Comparison of ENCODE assay signal across 15 cellular contexts in genomic region chr7:140058517-140058916, GRCh38. TPM values are rescaled to one million over a fixed set of nuclear protein-coding genes. Genes with fewer than 3 reads are reported as not detected.
A peak's percentile ranks its signal among the peaks of the same experiment; 100 is the strongest.
DNase-seq lines count a peak whose midpoint lies in the region; ATAC-seq and TF ChIP-seq lines count a peak whose summit lies in the region.
"Had no signal": no experiment of that assay in that cellular context is flagged by ENCODE, and none has a peak within 500 bp of the region (broad histone marks: within the 10 kb centered on the region; RNA-seq: fewer than 3 reads in every experiment).

No MANE protein-coding gene starts in this region.

- no peak overlapping the region for H2AFZ ChIP-seq in IMR-90 (replicated peaks; ENCODE audit: low read length, poor library complexity)

- H4K20me1 ChIP-seq in IMR-90 (ENCODE audit: insufficient read depth, low read length), result peaks cover 8% of the 10 kb centered on the region; the same call in 1 of the 2 replicates

- no peak overlapping the region for H3K23ac ChIP-seq in IMR-90 (ENCODE audit: low read depth, low read length)

- ATAC-seq in IMR-90 (ENCODE audit: low read depth), result no peak
- ATAC-seq in thoracic aorta (ENCODE audit: insufficient number of reproducible peaks, low FRiP score, low read depth), result no peak
- no peak for ATAC-seq in HG03196 (IDR thresholded peaks at IDR 0.05; ENCODE audit: unreplicated experiment)

- no peak overlapping the region for H2BK20ac ChIP-seq in IMR-90 (ENCODE audit: low read depth, low read length)

- TF ChIP-seq CTCF in IMR-90 (conservative IDR thresholded peaks at IDR 0.05; ENCODE audit: low read depth, low read length) (no peak), thoracic aorta (IDR thresholded peaks at IDR 0.05) (no peak), tibial nerve (IDR thresholded peaks at IDR 0.05) (no peak)

- in situ Hi-C loops in IMR-90 (cut with MboI; ENCODE audit: low sequenced_read_pairs), result no loop called here

- H3K79me1 ChIP-seq in IMR-90 (ENCODE audit: low read depth in 1 of 2, low read length in 2 of 2), result peaks cover 27 to 72% of the 10 kb centered on the region in 2 experiments; a peak in 3 of 4 replicates

- no peak overlapping the region for H2AK9ac ChIP-seq in IMR-90 (replicated peaks; ENCODE audit: low read depth, low read length, poor library complexity)

- H3K27ac ChIP-seq in IMR-90 (ENCODE audit: insufficient read depth, low read length) (no peak overlapping the region), thoracic aorta (peak overlapping the region; percentile 23 to 88), tibial nerve (no peak overlapping the region)
- H3K27ac ChIP-seq: C4-2B, testis had no signal

- H3K9me3 ChIP-seq in IMR-90 (ENCODE audit: control insufficient read depth, insufficient read depth, low read length) (no peaks in the 10 kb centered on the region), thoracic aorta (no peaks in the 10 kb centered on the region), tibial nerve (no peaks in the 10 kb centered on the region)
- H3K9me3 ChIP-seq: testis had no signal

- no peak overlapping the region for H3K4ac ChIP-seq in IMR-90 (ENCODE audit: low read depth, low read length)

- H3K9me3 Mint-ChIP-seq in activated naive CD4-positive, alpha-beta T cell treated with anti-CD3 and anti-CD28 coated beads, Interleukin-2, amount 50 U/mL, for 24 hours, result no peaks in the 10 kb centered on the region
- no peaks in the 10 kb centered on the region for H3K9me3 Mint-ChIP-seq in activated T-helper 1 cell treated with anti-CD3 and anti-CD28 coated beads, Interleukin-12 subunit alpha, Interleukin-12 subunit beta, Interleukin-2, Interleukin-4 antibody, amounts not matched to agents 30 ng/mL and 10 ng/mL and 1 ng/mL, durations not matched to agents 14 hours and 24 hours and 36 hours
- H3K9me3 Mint-ChIP-seq: activated T-helper 2 cell treated with anti-CD3 and anti-CD28 coated beads, Interferon-gamma antibody, Interleukin-2, Interleukin-4, amounts not matched to agents 10 μg/mL and 5 μg/mL and 100 μg/mL, durations not matched to agents 14 hours and 24 hours and 36 hours had no signal

- TF ChIP-seq EP300 in tibial nerve (IDR thresholded peaks at IDR 0.05), result no peak

- intact Hi-C loops in IMR-90 (cut with micrococcal nuclease), result loop anchor here (2.0 kb wide), 1 partner anchor 118 kb away; the partner anchor contains the start of gene KDM7A
- intact Hi-C loops in activated T-helper 1 cell treated with anti-CD3 and anti-CD28 coated beads, Interleukin-12 subunit alpha, Interleukin-12 subunit beta, Interleukin-2, Interleukin-4 antibody, amounts not matched to agents 30 ng/mL and 10 ng/mL and 1 ng/mL, durations not matched to agents 14 hours and 24 hours and 36 hours (cut with micrococcal nuclease), result no loop called here

- H3K27me3 ChIP-seq in IMR-90 (ENCODE audit: control insufficient read depth, insufficient read depth, low read length) (no peaks in the 10 kb centered on the region), thoracic aorta (replicated peaks; ENCODE audit: insufficient read depth) (no peaks in the 10 kb centered on the region), tibial nerve (no peaks in the 10 kb centered on the region)
- H3K27me3 ChIP-seq: testis had no signal

- H3K56ac ChIP-seq in IMR-90 (ENCODE audit: extremely low read depth, insufficient read depth, low read length), result no peak overlapping the region

- H4K5ac ChIP-seq in IMR-90 (ENCODE audit: low read depth, low read length), result no peak overlapping the region

- no CpG with 5 or more reads among the region's 7 CpGs for WGBS in IMR-90 (ENCODE audit: extremely low coverage in 2 of 2, insufficient read length in 1 of 2), 2 experiments
- WGBS in tibial nerve, 2 donors, result 80 to 92% methylated on average over 7 of the region's 7 CpGs

- no peak overlapping the region for H2BK5ac ChIP-seq in IMR-90 (ENCODE audit: low read depth, low read length, poor library complexity, severe bottlenecking)

- H3K36me3 Mint-ChIP-seq in activated naive CD4-positive, alpha-beta T cell treated with anti-CD3 and anti-CD28 coated beads, Interleukin-2, amount 50 U/mL, for 24 hours, result peaks cover 11% of the 10 kb centered on the region
- peaks cover 41% of the 10 kb centered on the region for H3K36me3 Mint-ChIP-seq in activated T-helper 1 cell treated with anti-CD3 and anti-CD28 coated beads, Interleukin-12 subunit alpha, Interleukin-12 subunit beta, Interleukin-2, Interleukin-4 antibody, amounts not matched to agents 30 ng/mL and 10 ng/mL and 1 ng/mL, durations not matched to agents 14 hours and 24 hours and 36 hours (ENCODE audit: low read depth)
- H3K36me3 Mint-ChIP-seq: brain had no signal

- no peaks in the 10 kb centered on the region for H3K27me3 Mint-ChIP-seq in activated naive CD4-positive, alpha-beta T cell treated with anti-CD3 and anti-CD28 coated beads, Interleukin-2, amount 50 U/mL, for 24 hours
- H3K27me3 Mint-ChIP-seq in activated T-helper 1 cell treated with anti-CD3 and anti-CD28 coated beads, Interleukin-12 subunit alpha, Interleukin-12 subunit beta, Interleukin-2, Interleukin-4 antibody, amounts not matched to agents 30 ng/mL and 10 ng/mL and 1 ng/mL, durations not matched to agents 14 hours and 24 hours and 36 hours (ENCODE audit: insufficient read depth), result no peaks in the 10 kb centered on the region

- peaks cover 78% of the 10 kb centered on the region for H3K4me1 Mint-ChIP-seq in activated naive CD4-positive, alpha-beta T cell treated with anti-CD3 and anti-CD28 coated beads, Interleukin-2, amount 50 U/mL, for 24 hours
- peaks cover 77% of the 10 kb centered on the region for H3K4me1 Mint-ChIP-seq in activated T-helper 1 cell treated with anti-CD3 and anti-CD28 coated beads, Interleukin-12 subunit alpha, Interleukin-12 subunit beta, Interleukin-2, Interleukin-4 antibody, amounts not matched to agents 30 ng/mL and 10 ng/mL and 1 ng/mL, durations not matched to agents 14 hours and 24 hours and 36 hours (ENCODE audit: low read depth)

- H3K27ac Mint-ChIP-seq in activated naive CD4-positive, alpha-beta T cell treated with anti-CD3 and anti-CD28 coated beads, Interleukin-2, amount 50 U/mL, for 24 hours, result peak overlapping the region; percentile 41
- peak overlapping the region; percentile 24 for H3K27ac Mint-ChIP-seq in activated T-helper 1 cell treated with anti-CD3 and anti-CD28 coated beads, Interleukin-12 subunit alpha, Interleukin-12 subunit beta, Interleukin-2, Interleukin-4 antibody, amounts not matched to agents 30 ng/mL and 10 ng/mL and 1 ng/mL, durations not matched to agents 14 hours and 24 hours and 36 hours
- H3K27ac Mint-ChIP-seq: activated T-helper 2 cell treated with anti-CD3 and anti-CD28 coated beads, Interferon-gamma antibody, Interleukin-2, Interleukin-4, amounts not matched to agents 10 μg/mL and 5 μg/mL and 100 μg/mL, durations not matched to agents 14 hours and 24 hours and 36 hours had no signal

- DNase-seq in activated naive CD4-positive, alpha-beta T cell (lab: John Stamatoyannopoulos, UW), result no peak
- DNase-seq in IMR-90 (no peak), thoracic aorta (ENCODE audit: low spot score) (no peak), tibial nerve (ENCODE audit: low spot score in 2 of 2) (no peak)
- no peak for DNase-seq in activated T-helper 1 cell treated with anti-CD3 and anti-CD28 coated beads, Interleukin-12 subunit alpha, Interleukin-12 subunit beta, Interleukin-2, Interleukin-4 antibody, amounts not matched to agents 30 ng/mL and 10 ng/mL and 1 ng/mL, durations not matched to agents 14 hours and 24 hours and 36 hours (ENCODE audit: low spot score)
- DNase-seq: H7, left cardiac atrium, mesendoderm, NCI-H1930 had no signal

- H3K36me3 ChIP-seq in IMR-90 (ENCODE audit: control insufficient read depth, insufficient read depth, low read length) (no peaks in the 10 kb centered on the region; the same call in 1 of the 2 replicates), thoracic aorta (no peaks in the 10 kb centered on the region), tibial nerve (peaks cover 0 to 19% (median 0%) of the 10 kb centered on the region in 3 donors)

- no peak overlapping the region for H3K14ac ChIP-seq in IMR-90 (replicated peaks; ENCODE audit: low read depth, low read length)

- H3K18ac ChIP-seq in IMR-90 (ENCODE audit: low read depth, low read length), result no peak overlapping the region

- no peak for TF ChIP-seq RAD21 in IMR-90 (IDR thresholded peaks at IDR 0.05; ENCODE audit: low read length)

- no peak overlapping the region for H3K4me3 Mint-ChIP-seq in activated naive CD4-positive, alpha-beta T cell treated with anti-CD3 and anti-CD28 coated beads, Interleukin-2, amount 50 U/mL, for 24 hours
- H3K4me3 Mint-ChIP-seq in activated T-helper 1 cell treated with anti-CD3 and anti-CD28 coated beads, Interleukin-12 subunit alpha, Interleukin-12 subunit beta, Interleukin-2, Interleukin-4 antibody, amounts not matched to agents 30 ng/mL and 10 ng/mL and 1 ng/mL, durations not matched to agents 14 hours and 24 hours and 36 hours, result peak overlapping the region; percentile 19

- no peak overlapping the region for H2BK15ac ChIP-seq in IMR-90 (ENCODE audit: low read depth, low read length)

- H3K4me3 ChIP-seq in IMR-90 (ENCODE audit: insufficient read depth, low read depth, low read length) (no peak overlapping the region), thoracic aorta (no peak overlapping the region), tibial nerve (no peak overlapping the region)
- H3K4me3 ChIP-seq: testis had no signal

- no peak overlapping the region for H3K4me2 ChIP-seq in IMR-90 (ENCODE audit: low read depth, low read length)

- dilution Hi-C loops in IMR-90 (cut with HindIII; ENCODE audit: low sequenced_read_pairs, unreplicated experiment), result no loop called here

- no peak overlapping the region for H4K8ac ChIP-seq in IMR-90 (ENCODE audit: low read depth in 2 of 2, low read length in 2 of 2)

- H2BK120ac ChIP-seq in IMR-90 (ENCODE audit: low read depth, low read length), result no peak overlapping the region

- POLR2A ChIA-PET in IMR-90 (lab: Charles Lee; ENCODE audit: unreplicated experiment), result interaction anchor here (0.5 to 0.7 kb wide), 2 partner anchors 301 to 578 kb away, joined by 5 to 6 read pairs; no protein-coding TSS in a partner anchor

- H3K4me1 ChIP-seq in IMR-90 (ENCODE audit: control insufficient read depth, insufficient read depth, low read length), result peaks cover 21% of the 10 kb centered on the region
- peaks cover 23 to 40% of the 10 kb centered on the region in 2 donors for H3K4me1 ChIP-seq in thoracic aorta (ENCODE audit: control insufficient read depth in 1 of 2, low read depth in 2 of 2)
- peaks cover 0 to 42% (median 25%) of the 10 kb centered on the region in 4 donors for H3K4me1 ChIP-seq in tibial nerve

- H4K91ac ChIP-seq in IMR-90 (ENCODE audit: insufficient read depth, low read depth, low read length), result 0 out of 2 replicates have a peak overlapping the region, but pooled peaks have one; percentile 33

- H3K9ac ChIP-seq in IMR-90 (ENCODE audit: low read depth, low read length), result no peak overlapping the region

- no TSS peak for BruUV-seq in IMR-90 (replicated peaks; lab: Mats Ljungman, UMichigan)

- CTCF ChIA-PET in IMR-90 (lab: Yijun Ruan, JAX), result interaction anchor here (0.6 kb wide), 1 partner anchor 53 kb away, joined by 3 read pairs; no protein-coding TSS in a partner anchor

- H2AK5ac ChIP-seq in IMR-90 (ENCODE audit: low read depth, low read length), result no peak overlapping the region

- no peak for TF ChIP-seq POLR2A in IMR-90 (IDR thresholded peaks at IDR 0.05; ENCODE audit: low read depth, low read length)
- TF ChIP-seq POLR2A in tibial nerve (IDR thresholded peaks at IDR 0.05), result no peak

- peaks cover 40% of the 10 kb centered on the region for H3K9me1 ChIP-seq in IMR-90 (ENCODE audit: insufficient read depth, low read length)

RNA-seq across cellular contexts. Expression of gene PARP12, which starts 4.2 kb away (rescaled TPM):
- total RNA-seq in IMR-90 (2012; rRNA removed) (6.9 and 7.2 TPM in 2 replicates), thoracic aorta (10 to 100 TPM; 51.6 to 53.1 TPM), tibial nerve (10 to 100 TPM; 40.0 to 54.2 (median 44.2) TPM)
- polyA plus RNA-seq in IMR-90 (2012; rRNA removed), result 11.3 and 14.0 TPM in 2 replicates
- 12.1 and 12.8 TPM in 2 replicates for polyA plus RNA-seq in IMR-90 (2012; cell fraction: cytosol; rRNA removed)
- 25.9 and 32.5 TPM in 2 replicates for polyA plus RNA-seq in IMR-90 (2012; cell fraction: nucleus; rRNA removed; ENCODE audit: low replicate concordance)
- total RNA-seq in activated T-helper 1 cell treated with anti-CD3 and anti-CD28 coated beads, Interleukin-12 subunit alpha, Interleukin-12 subunit beta, Interleukin-2, Interleukin-4 antibody, amounts not matched to agents 30 ng/mL and 10 ng/mL and 1 ng/mL, durations not matched to agents 14 hours and 24 hours and 36 hours, result 62.0 and 63.7 TPM in 2 replicates

Comparison
In these comparisons a context has a peak if more than half of its experiments do, and no peak if none do; other contexts are left out.
1. H3K27ac ChIP-seq: peak in thoracic aorta (2 of 2); none in IMR-90 (single experiment) and tibial nerve (0 of 4).